22 cellular contexts compared by ENCODE assay signal in genomic region chr16:895371-895770, GRCh38.
"Had no signal": no experiment of that assay in that cellular context is flagged by ENCODE, and none has a peak within 500 bp of the region (broad histone marks: within the 10 kb centered on the region; RNA-seq: fewer than 3 reads in every experiment).

No MANE protein-coding gene starts in this region.

- DNase-seq: effector memory CD8-positive, alpha-beta T cell; gastrocnemius medialis; heart right ventricle; hypothalamus; islet precursor cell; mammary epithelial cell; naive thymus-derived CD4-positive, alpha-beta T cell; nephron progenitor cell; retina; spleen; stimulated activated CD4-positive, alpha-beta T cell treated with anti-CD3 and anti-CD28 coated beads, Interleukin-1b, Interleukin-23, amount 100 ng/mL, for 48 hours; stimulated activated CD4-positive, alpha-beta T cell treated with anti-CD3 and anti-CD28 coated beads, Interleukin-4, amount 100 ng/mL, for 4 hours; stimulated activated naive CD4-positive, alpha-beta T cell; stomach; thyroid gland; uterus had no signal

- H3K27ac ChIP-seq: epithelial cell of prostate, esophagus muscularis mucosa, gastrocnemius medialis, heart right ventricle, neutrophil, psoas muscle, spleen, stomach, thyroid gland, upper lobe of left lung, uterus had no signal

- H3K9me3 Mint-ChIP-seq: effector memory CD8-positive, alpha-beta T cell; naive thymus-derived CD4-positive, alpha-beta T cell; nephron progenitor cell had no signal

- H3K9me3 ChIP-seq: esophagus muscularis mucosa, gastrocnemius medialis, heart right ventricle, neutrophil, psoas muscle, spleen, stomach, thyroid gland, upper lobe of left lung, uterus had no signal

- H3K4me1 ChIP-seq: esophagus muscularis mucosa, gastrocnemius medialis, psoas muscle, spleen, stomach, thyroid gland, upper lobe of left lung, uterus had no signal

- H3K4me3 ChIP-seq: esophagus muscularis mucosa, gastrocnemius medialis, heart right ventricle, psoas muscle, spleen, stomach, thyroid gland, upper lobe of left lung, uterus had no signal

- ATAC-seq: effector memory CD8-positive, alpha-beta T cell; gastrocnemius medialis; heart right ventricle; psoas muscle; sciatic nerve had no signal

- H3K27me3 Mint-ChIP-seq: effector memory CD8-positive, alpha-beta T cell; naive thymus-derived CD4-positive, alpha-beta T cell had no signal

- H3K27ac Mint-ChIP-seq: effector memory CD8-positive, alpha-beta T cell; naive thymus-derived CD4-positive, alpha-beta T cell; nephron progenitor cell had no signal

- H3K36me3 ChIP-seq: gastrocnemius medialis, uterus had no signal

- H3K4me3 Mint-ChIP-seq: effector memory CD8-positive, alpha-beta T cell; naive thymus-derived CD4-positive, alpha-beta T cell; nephron progenitor cell had no signal

- H3K27me3 ChIP-seq: esophagus muscularis mucosa, gastrocnemius medialis, heart right ventricle, neutrophil, spleen, stomach, thyroid gland, upper lobe of left lung, uterus had no signal
